ENCODE assay signal across 19 cellular contexts in the genomic region with DNA sequence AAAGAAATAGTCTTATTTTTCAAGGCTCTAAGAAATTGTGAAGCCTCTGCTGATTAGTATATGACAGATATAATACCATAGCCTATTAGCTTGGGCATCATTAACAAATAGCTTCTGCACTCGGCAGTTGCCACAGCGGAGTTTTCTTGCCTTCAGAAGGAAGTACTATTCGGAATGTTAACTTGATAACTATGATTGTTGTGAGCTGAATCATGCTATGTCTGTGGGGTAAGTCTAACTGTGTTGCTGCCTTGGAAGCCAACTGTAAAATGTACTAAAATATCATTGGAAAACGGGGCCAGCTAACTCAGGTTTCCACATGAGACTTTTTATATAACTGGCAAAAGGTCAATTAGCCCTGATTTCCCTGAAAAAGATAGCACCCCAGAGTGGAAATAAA.
DNase-seq lines count a peak whose midpoint lies in the region; ATAC-seq and TF ChIP-seq lines count a peak whose summit lies in the region.
"Had no signal": no experiment of that assay in that cellular context is flagged by ENCODE, and none has a peak within 500 bp of the region (broad histone marks: within the 10 kb centered on the region; RNA-seq: fewer than 3 reads in every experiment).

No MANE protein-coding gene starts in this region.

- H3K36me3 ChIP-seq in BJ (ENCODE audit: control insufficient read depth, insufficient read depth, low read length) = no peaks in the 10 kb centered on the region
- no peaks in the 10 kb centered on the region for H3K36me3 ChIP-seq in RWPE2 (ENCODE audit: low read depth)
- H3K36me3 ChIP-seq: BLaER1 had no signal

- H3K27me3 ChIP-seq in BJ (ENCODE audit: control insufficient read depth, insufficient read depth, low read length) (no peaks in the 10 kb centered on the region), RWPE2 (ENCODE audit: insufficient read depth, poor library complexity, severe bottlenecking) (no peaks in the 10 kb centered on the region)
- H3K27me3 ChIP-seq: BLaER1 had no signal

- H3K27ac ChIP-seq in RWPE2 (ENCODE audit: poor library complexity, severe bottlenecking) = peak overlapping the region; percentile 24
- H3K27ac ChIP-seq: BLaER1 had no signal

- no peak for TF ChIP-seq CTCF in BJ (IDR thresholded peaks at IDR 0.05; ENCODE audit: insufficient read depth, low read depth, low read length)
- TF ChIP-seq CTCF in RWPE2 (IDR thresholded peaks at IDR 0.05; ENCODE audit: poor library complexity, severe bottlenecking) = no peak

- peaks cover 34% of the 10 kb centered on the region for H3K4me1 ChIP-seq in RWPE2 (ENCODE audit: insufficient read depth, poor library complexity, severe bottlenecking)

- H3K4me3 ChIP-seq in BJ (ENCODE audit: low read depth, low read length) (no peak overlapping the region), RWPE2 (ENCODE audit: severe bottlenecking) (no peak overlapping the region)
- H3K4me3 ChIP-seq: BLaER1 had no signal

- no peaks in the 10 kb centered on the region for H3K9me3 ChIP-seq in RWPE2 (ENCODE audit: severe bottlenecking)
- H3K9me3 ChIP-seq: BLaER1 had no signal

- POLR2A ChIA-PET in BJ (lab: Charles Lee) = interaction anchor here (0.6 kb wide), 1 partner anchor 336 kb away, joined by 4 read pairs; no protein-coding TSS in a partner anchor

- peak; percentile 56 for DNase-seq in BJ (ENCODE audit: low read depth)
- DNase-seq in RWPE2 (ENCODE audit: low spot score) = no peak
- DNase-seq in fibroblast of gingiva (ENCODE audit: low read depth) = peak; percentile 79
- DNase-seq in non-pigmented ciliary epithelial cell (ENCODE audit: low read depth) = peak; percentile 78
- no peak for DNase-seq in SW480 (ENCODE audit: low spot score)
- no peak for DNase-seq in OCI-M1 (lab: John Stamatoyannopoulos, UW)
- DNase-seq: activated CD4-positive, alpha-beta T cell treated with anti-CD3 and anti-CD28 coated beads, Interleukin-2, amount 10 ng/mL, durations not matched to agents 7 days and 5 days; activated naive CD8-positive, alpha-beta T cell treated with anti-CD3 and anti-CD28 coated beads for 36 hours; activated T-cell treated with anti-CD3 and anti-CD28 coated beads, Interleukin-2, amount 50 U/mL, for 24 hours; DMS153; H9; mesendoderm; NCI-H1417; NCI-H526 treated with DMSO at 0.1 percent for 48 hours; nucleus accumbens had no signal

- CTCF ChIA-PET in BJ (lab: Yijun Ruan, JAX) = no interaction called here

- ATAC-seq in RWPE2 (ENCODE audit: low read depth) = peak; percentile 53
- ATAC-seq in GM21526 (IDR thresholded peaks at IDR 0.05; ENCODE audit: low FRiP score, unreplicated experiment) = no peak
- no peak for ATAC-seq in GM21367 (IDR thresholded peaks at IDR 0.05; ENCODE audit: unreplicated experiment)
- ATAC-seq: esophagus mucosa had no signal

Comparison
In these comparisons a context has a peak if more than half of its experiments do, and no peak if none do; other contexts are left out.
1. DNase-seq: peak in BJ (single experiment), fibroblast of gingiva (single experiment) and non-pigmented ciliary epithelial cell (single experiment); none in RWPE2 (single experiment), SW480 (single experiment) and OCI-M1 (single experiment).